ENCODE assay signal across 8 cellular contexts in the genomic region with DNA sequence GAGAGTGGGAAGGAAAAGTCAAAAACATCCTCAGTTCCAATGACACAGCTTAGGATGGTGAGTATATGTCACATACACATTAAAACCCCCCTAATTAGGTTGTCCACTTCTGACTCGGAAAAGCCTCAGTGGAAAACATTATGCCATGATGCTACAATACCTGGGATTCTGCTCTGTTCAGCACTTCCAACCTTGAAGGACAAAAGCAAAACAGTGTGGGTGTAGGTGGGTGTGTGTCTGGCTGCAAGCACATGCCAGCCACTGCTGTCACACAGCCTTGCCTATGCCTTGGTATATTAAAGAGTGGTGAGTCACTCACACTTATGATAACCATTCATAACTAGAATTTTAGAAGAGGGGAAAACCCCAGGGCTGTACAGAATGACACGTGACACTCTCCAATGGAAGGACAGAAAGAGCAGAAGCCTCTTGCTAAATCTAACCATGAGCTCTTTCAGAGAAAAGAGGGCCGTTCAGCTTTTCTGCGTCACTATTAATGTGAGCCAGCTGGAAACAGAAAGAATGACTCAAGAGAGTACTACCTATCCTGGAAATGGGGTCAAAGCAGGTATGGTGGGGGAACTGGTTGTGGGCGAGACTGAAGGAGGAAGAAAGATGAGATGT.
A peak's percentile ranks its signal among the peaks of the same experiment; 100 is the strongest.
DNase-seq lines count a peak whose midpoint lies in the region; ATAC-seq and TF ChIP-seq lines count a peak whose summit lies in the region.

No MANE protein-coding gene starts in this region.

- TF ChIP-seq CTCF in nephron progenitor cell (IDR thresholded peaks at IDR 0.05), result no peak

- H3K4me3 ChIP-seq in GM08714 (ENCODE audit: low read length), result peak overlapping the region; percentile 26; the same call in 1 of the 2 replicates

- no peaks in the 10 kb centered on the region for H3K27me3 Mint-ChIP-seq in activated naive CD8-positive, alpha-beta T cell treated with anti-CD3 and anti-CD28 coated beads for 36 hours
- peaks cover 4% of the 10 kb centered on the region for H3K27me3 Mint-ChIP-seq in nephron progenitor cell (ENCODE audit: low read depth, poor library complexity)

- DNase-seq in M059J (ENCODE audit: low read depth), result peak; percentile 2
- DNase-seq in activated naive CD8-positive, alpha-beta T cell treated with anti-CD3 and anti-CD28 coated beads for 36 hours, result peak; percentile 68
- peak; percentile 33 to 36 for DNase-seq in stimulated activated CD8-positive, alpha-beta memory T cell treated with anti-CD3 and anti-CD28 coated beads, Interleukin-2, amount 100 ng/mL, for 48 hours (ENCODE audit: low read depth in 2 of 2)
- no peak for DNase-seq in foreskin melanocyte
- DNase-seq in SIG-M5 treated with dmso at 0.1 percent for 504 hours (lab: John Stamatoyannopoulos, UW; ENCODE audit: unreplicated experiment), result no peak
- DNase-seq in nephron progenitor cell, result no peak

- peak overlapping the region; percentile 93 for H3K27ac Mint-ChIP-seq in activated naive CD8-positive, alpha-beta T cell treated with anti-CD3 and anti-CD28 coated beads for 36 hours
- no peak overlapping the region for H3K27ac Mint-ChIP-seq in nephron progenitor cell

- H3K9me3 Mint-ChIP-seq in activated naive CD8-positive, alpha-beta T cell treated with anti-CD3 and anti-CD28 coated beads for 36 hours, result peaks cover 42% of the 10 kb centered on the region
- peaks cover 48% of the 10 kb centered on the region for H3K9me3 Mint-ChIP-seq in nephron progenitor cell

- ATAC-seq in GM21447 (IDR thresholded peaks at IDR 0.05; ENCODE audit: unreplicated experiment), result peak; percentile 87

- H3K4me1 Mint-ChIP-seq in activated naive CD8-positive, alpha-beta T cell treated with anti-CD3 and anti-CD28 coated beads for 36 hours, result peaks cover 22% of the 10 kb centered on the region
- no peaks in the 10 kb centered on the region for H3K4me1 Mint-ChIP-seq in nephron progenitor cell

- peaks cover 34% of the 10 kb centered on the region for H3K36me3 Mint-ChIP-seq in activated naive CD8-positive, alpha-beta T cell treated with anti-CD3 and anti-CD28 coated beads for 36 hours
- H3K36me3 Mint-ChIP-seq in nephron progenitor cell (ENCODE audit: low read depth), result no peaks in the 10 kb centered on the region

- no peak overlapping the region for H3K4me3 Mint-ChIP-seq in activated naive CD8-positive, alpha-beta T cell treated with anti-CD3 and anti-CD28 coated beads for 36 hours
- no peak overlapping the region for H3K4me3 Mint-ChIP-seq in nephron progenitor cell

Comparison
In these comparisons a context has a peak if more than half of its experiments do, and no peak if none do; other contexts are left out.
1. DNase-seq: peak in M059J (single experiment), activated naive CD8-positive, alpha-beta T cell treated with anti-CD3 and anti-CD28 coated beads for 36 hours (single experiment) and stimulated activated CD8-positive, alpha-beta memory T cell treated with anti-CD3 and anti-CD28 coated beads, Interleukin-2, amount 100 ng/mL, for 48 hours (2 of 2); none in foreskin melanocyte (single experiment), SIG-M5 treated with dmso at 0.1 percent for 504 hours (single experiment) and nephron progenitor cell (single experiment).